Comparison of ENCODE assay signal across 26 cellular contexts in the genomic region with DNA sequence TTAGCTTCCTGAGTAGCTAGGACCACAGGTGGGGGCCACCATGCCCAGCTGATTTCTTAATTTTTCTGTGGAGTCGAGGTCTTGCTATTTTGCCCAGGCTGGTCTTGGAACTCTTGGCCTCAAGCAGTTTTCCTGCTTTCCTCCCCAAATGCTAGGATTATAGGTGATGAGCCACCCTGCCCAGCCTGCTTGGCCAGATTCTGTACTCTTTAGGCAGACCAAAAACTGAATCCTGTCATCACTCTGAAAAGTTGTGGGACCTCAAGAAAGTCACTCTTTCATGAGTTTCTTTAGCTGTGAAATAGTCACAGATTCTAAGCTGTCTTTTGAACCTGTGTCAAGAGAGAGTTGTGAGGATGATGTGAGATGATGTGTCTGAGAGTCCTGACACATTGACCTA.
"Had no signal": no experiment of that assay in that cellular context is flagged by ENCODE, and none has a peak within 500 bp of the region (broad histone marks: within the 10 kb centered on the region; RNA-seq: fewer than 3 reads in every experiment).

No MANE protein-coding gene starts in this region.

- H3K27me3 ChIP-seq: colonic mucosa, dorsolateral prefrontal cortex, esophagus muscularis mucosa, gastrocnemius medialis, gastroesophageal sphincter, heart left ventricle, heart right ventricle had no signal

- ATAC-seq: effector memory CD8-positive, alpha-beta T cell; gastroesophageal sphincter had no signal

- FAIRE-seq: colon, endometrium, frontal cortex had no signal

- H3K4me3 ChIP-seq: colonic mucosa, coronary artery, dorsolateral prefrontal cortex, esophagus muscularis mucosa, gastrocnemius medialis, gastroesophageal sphincter, heart left ventricle, heart right ventricle had no signal

- H3K27ac Mint-ChIP-seq: dendritic cell treated with granulocyte-macrophage colony-stimulating factor and Interleukin-4, amounts not matched to agents 40 ng/mL and 50 ng/mL, for 4 days; effector memory CD8-positive, alpha-beta T cell; endodermal cell had no signal

- H3K27me3 Mint-ChIP-seq: dendritic cell treated with granulocyte-macrophage colony-stimulating factor and Interleukin-4, amounts not matched to agents 40 ng/mL and 50 ng/mL, for 4 days; effector memory CD8-positive, alpha-beta T cell had no signal

- H3K4me1 ChIP-seq: colonic mucosa, foreskin keratinocyte, gastrocnemius medialis had no signal

- DNase-seq: colonic mucosa; cortex of kidney; dermis blood vessel endothelial cell; dorsolateral prefrontal cortex; effector CD4-positive, alpha-beta T cell; effector CD8-positive, alpha-beta T cell; effector memory CD4-positive, alpha-beta T cell; effector memory CD8-positive, alpha-beta T cell; endodermal cell; erythroblast; foreskin fibroblast; foreskin keratinocyte; foreskin melanocyte; gastrocnemius medialis; glutamatergic neuron; head of caudate nucleus; heart left ventricle; heart right ventricle had no signal

- H3K9me3 ChIP-seq: colonic mucosa, esophagus muscularis mucosa, gastrocnemius medialis, gastroesophageal sphincter, heart left ventricle, heart right ventricle had no signal

- H3K36me3 ChIP-seq: colonic mucosa, gastrocnemius medialis had no signal

- H3K27ac ChIP-seq: colonic mucosa, coronary artery, dorsolateral prefrontal cortex, epithelial cell of prostate, esophagus muscularis mucosa, foreskin keratinocyte, gastrocnemius medialis, gastroesophageal sphincter, heart left ventricle, heart right ventricle had no signal

- H3K9me3 Mint-ChIP-seq: dendritic cell treated with granulocyte-macrophage colony-stimulating factor and Interleukin-4, amounts not matched to agents 40 ng/mL and 50 ng/mL, for 4 days; effector memory CD8-positive, alpha-beta T cell; endodermal cell had no signal

- H3K4me3 Mint-ChIP-seq: dendritic cell treated with granulocyte-macrophage colony-stimulating factor and Interleukin-4, amounts not matched to agents 40 ng/mL and 50 ng/mL, for 4 days; effector memory CD8-positive, alpha-beta T cell; endodermal cell had no signal
